1 cellular context compared by ENCODE assay signal in genomic region chr22:37817705-37818311, GRCh38.
A peak's percentile ranks its signal among the peaks of the same experiment; 100 is the strongest.
TF ChIP-seq lines count a peak whose summit lies in the region.

No MANE protein-coding gene starts in this region.

TF ChIP-seq in HepG2, 621 proteins besides CTCF, POLR2A, EP300 and RAD21 (continued from another document and continues in another):
- TF ChIP-seq CSRNP1 (CRISPR knock-in tag; IDR thresholded peaks at IDR 0.05) (peak; percentile 63; the same call in 1 of the 2 replicates), HHEX (CRISPR knock-in tag; IDR thresholded peaks at IDR 0.05) (no peak), ZHX2 (IDR thresholded peaks at IDR 0.05; ENCODE audit: low read depth) (peak; percentile 32; the same call in 1 of the 2 replicates), ZHX2 (CRISPR knock-in tag; IDR thresholded peaks at IDR 0.05; ENCODE audit: borderline replicate concordance) (no peak), ZNF607 (CRISPR knock-in tag; IDR thresholded peaks at IDR 0.05; ENCODE audit: borderline replicate concordance) (no peak), LBX2 (CRISPR knock-in tag; IDR thresholded peaks at IDR 0.05; ENCODE audit: borderline replicate concordance) (0 out of 2 replicates have a peak, but pooled peaks have one; percentile 31), SMARCE1 (IDR thresholded peaks at IDR 0.05; ENCODE audit: borderline replicate concordance) (no peak), AFF4 (CRISPR knock-in tag; IDR thresholded peaks at IDR 0.05) (0 out of 2 replicates have a peak, but pooled peaks have one; percentile 70), REXO4 (CRISPR knock-in tag; IDR thresholded peaks at IDR 0.05; ENCODE audit: borderline replicate concordance) (no peak), AGO1 (IDR thresholded peaks at IDR 0.05; ENCODE audit: low read depth, low read length, poor library complexity, severe bottlenecking) (no peak), RCOR2 (CRISPR knock-in tag; IDR thresholded peaks at IDR 0.05) (peak; percentile 50; the same call in 1 of the 2 replicates), HNRNPUL1 (IDR thresholded peaks at IDR 0.05; ENCODE audit: low read depth, low read length) (no peak), THAP7 (CRISPR knock-in tag; IDR thresholded peaks at IDR 0.05) (peak; percentile 63; the same call in 1 of the 2 replicates), SSRP1 (CRISPR knock-in tag; IDR thresholded peaks at IDR 0.05) (peak; percentile 70; the same call in 1 of the 2 replicates), SP4 (CRISPR knock-in tag; IDR thresholded peaks at IDR 0.05) (peak; percentile 87), SAP130 (CRISPR knock-in tag; IDR thresholded peaks at IDR 0.05; ENCODE audit: low read depth) (peak; percentile 86), ZNF382 (CRISPR knock-in tag; IDR thresholded peaks at IDR 0.05; ENCODE audit: borderline replicate concordance) (no peak), ZNF446 (CRISPR knock-in tag; IDR thresholded peaks at IDR 0.05) (no peak), PAF1 (CRISPR knock-in tag; IDR thresholded peaks at IDR 0.05) (no peak), ZXDC (CRISPR knock-in tag; IDR thresholded peaks at IDR 0.05) (no peak), ZFP36L2 (CRISPR knock-in tag; IDR thresholded peaks at IDR 0.05) (no peak), PAWR (CRISPR knock-in tag; IDR thresholded peaks at IDR 0.05; ENCODE audit: borderline replicate concordance) (no peak), TOE1 (CRISPR knock-in tag; IDR thresholded peaks at IDR 0.05) (no peak), FOXO1 (CRISPR knock-in tag; IDR thresholded peaks at IDR 0.05) (peak; percentile 50; the same call in 1 of the 2 replicates), ZNF576 (CRISPR knock-in tag; IDR thresholded peaks at IDR 0.05) (no peak), ATRX (CRISPR knock-in tag; IDR thresholded peaks at IDR 0.05; ENCODE audit: borderline replicate concordance) (no peak), ZNF740 (CRISPR knock-in tag; IDR thresholded peaks at IDR 0.05) (peak; percentile 83), KDM6A (CRISPR knock-in tag; IDR thresholded peaks at IDR 0.05; ENCODE audit: low read depth) (0 out of 2 replicates have a peak, but pooled peaks have one; percentile 30), BRCA1 (CRISPR knock-in tag; IDR thresholded peaks at IDR 0.05) (no peak; the same call in 1 of the 2 replicates), POGZ (CRISPR knock-in tag; IDR thresholded peaks at IDR 0.05) (peak; percentile 54; the same call in 1 of the 2 replicates), FOXM1 (CRISPR knock-in tag; IDR thresholded peaks at IDR 0.05) (no peak), ZBTB21 (CRISPR knock-in tag; IDR thresholded peaks at IDR 0.05) (peak; percentile 81), JUND (CRISPR knock-in tag; IDR thresholded peaks at IDR 0.05) (no peak), SOX13 (IDR thresholded peaks at IDR 0.05) (no peak), SOX13 (CRISPR knock-in tag; conservative IDR thresholded peaks at IDR 0.05 in 1 of 2, IDR thresholded peaks at IDR 0.05 in 1 of 2) (peak in 1 of 2 experiments; percentile 86; a peak in 2 of 4 replicates), ZNF234 (CRISPR knock-in tag; conservative IDR thresholded peaks at IDR 0.05) (no peak), ZNF432 (CRISPR knock-in tag; IDR thresholded peaks at IDR 0.05; ENCODE audit: borderline replicate concordance) (no peak), ZNF180 (CRISPR knock-in tag; IDR thresholded peaks at IDR 0.05; ENCODE audit: borderline replicate concordance, low read depth) (no peak), ZNF672 (CRISPR knock-in tag; IDR thresholded peaks at IDR 0.05) (no peak), NPAS2 (CRISPR knock-in tag; IDR thresholded peaks at IDR 0.05; ENCODE audit: borderline replicate concordance) (no peak), ZNF326 (CRISPR knock-in tag; IDR thresholded peaks at IDR 0.05; ENCODE audit: borderline replicate concordance) (no peak), SP2 (CRISPR knock-in tag; IDR thresholded peaks at IDR 0.05) (0 out of 2 replicates have a peak, but pooled peaks have one; percentile 34), PLRG1 (conservative IDR thresholded peaks at IDR 0.05) (no peak), ZNF775 (CRISPR knock-in tag; IDR thresholded peaks at IDR 0.05; ENCODE audit: borderline replicate concordance) (no peak), MTA3 (CRISPR knock-in tag; IDR thresholded peaks at IDR 0.05) (no peak), ZNF496 (CRISPR knock-in tag; IDR thresholded peaks at IDR 0.05; ENCODE audit: insufficient replicate concordance) (no peak), MAFK (conservative IDR thresholded peaks at IDR 0.05 in 1 of 2, IDR thresholded peaks at IDR 0.05 in 1 of 2; ENCODE audit: low read length in 2 of 2) (no peak), ZNF138 (CRISPR knock-in tag; IDR thresholded peaks at IDR 0.05; ENCODE audit: low read depth) (no peak)
